8 cellular contexts compared by ENCODE assay signal in genomic region chr12:4030938-4031702, GRCh38.
DNase-seq lines count a peak whose midpoint lies in the region; ATAC-seq lines count a peak whose summit lies in the region.

No MANE protein-coding gene starts in this region.

- H3K9me3 ChIP-seq in naive thymus-derived CD4-positive, alpha-beta T cell (ENCODE audit: control insufficient read depth in 2 of 3, low read length in 3 of 3): no peaks in the 10 kb centered on the region

- no peaks in the 10 kb centered on the region for H3K9me3 Mint-ChIP-seq in naive thymus-derived CD4-positive, alpha-beta T cell

- H3K4me1 Mint-ChIP-seq in naive thymus-derived CD4-positive, alpha-beta T cell: peaks cover 22 to 54% (median 47%) of the 10 kb centered on the region in 7 donors

- no peaks in the 10 kb centered on the region for H3K36me3 ChIP-seq in naive thymus-derived CD4-positive, alpha-beta T cell (ENCODE audit: control insufficient read depth in 2 of 3, insufficient read depth in 3 of 3, low read length in 3 of 3)

- H3K4me3 ChIP-seq in naive thymus-derived CD4-positive, alpha-beta T cell (ENCODE audit: low read length): peak overlapping the region; percentile 50

- POLR2A ChIA-PET in naive thymus-derived CD4-positive, alpha-beta T cell (lab: Charles Lee): interaction anchor here (0.6 to 2.5 kb wide), 14 partner anchors 25 to 499 kb away, joined by 3 to 14 read pairs (median 4); partner anchors contain the start of gene CCND2

- intact Hi-C loops in naive thymus-derived CD4-positive, alpha-beta T cell (cut with micrococcal nuclease): loop anchor here in 1 of 2 donors (1.0 to 5.0 kb wide), 6 partner anchors 43 to 279 kb away; partner anchors contain the start of genes CRACR2A and PARP11

- H3K27me3 Mint-ChIP-seq in naive thymus-derived CD4-positive, alpha-beta T cell: peaks cover 0 to 33% (median 0%) of the 10 kb centered on the region in 5 donors

- H3K27me3 ChIP-seq in naive thymus-derived CD4-positive, alpha-beta T cell (ENCODE audit: control insufficient read depth in 2 of 2, insufficient read depth in 2 of 2, low read length in 2 of 2): no peaks in the 10 kb centered on the region

- H3K36me3 Mint-ChIP-seq in naive thymus-derived CD4-positive, alpha-beta T cell: peaks cover 0 to 1% (median 0%) of the 10 kb centered on the region in 5 donors

- H3K4me3 Mint-ChIP-seq in naive thymus-derived CD4-positive, alpha-beta T cell: peak overlapping the region; percentile 60 to 87 (median 84)

- CTCF ChIA-PET in naive thymus-derived CD4-positive, alpha-beta T cell (lab: Charles Lee): interaction anchor here (0.6 to 4.7 kb wide), 8 partner anchors 42 to 246 kb away, joined by 3 to 20 read pairs (median 4); no protein-coding TSS in a partner anchor

- H3K27ac Mint-ChIP-seq in naive thymus-derived CD4-positive, alpha-beta T cell: peak overlapping the region in 8 of 9 donors; percentile 60 to 92 (median 86)

- peak; percentile 90 for ATAC-seq in HG02610 (IDR thresholded peaks at IDR 0.05; ENCODE audit: unreplicated experiment)
- peak; percentile 95 for ATAC-seq in naive thymus-derived CD4-positive, alpha-beta T cell

- DNase-seq in Daoy (ENCODE audit: low read depth): peak; percentile 99
- peak; percentile 4 for DNase-seq in NOMO-1 treated with dmso at 0.1 percent for 144 hours (lab: John Stamatoyannopoulos, UW; ENCODE audit: unreplicated experiment)
- peak; percentile 65 for DNase-seq in activated T-helper 9 cell treated with anti-CD3 and anti-CD28 coated beads, Interleukin-2, amount 50 U/mL, for 16 hours (ENCODE audit: low read depth)
- DNase-seq in fibroblast of peridontal ligament (ENCODE audit: extremely low read depth): peak; percentile 98
- peak; percentile 62 to 83 (median 74) for DNase-seq in naive thymus-derived CD4-positive, alpha-beta T cell
- peak; percentile 41 for DNase-seq in stimulated activated CD8-positive, alpha-beta memory T cell treated with anti-CD3 and anti-CD28 coated beads, Interleukin-7, amount 100 ng/mL, for 24 hours (ENCODE audit: low read depth)
- DNase-seq in DMS153 treated with DMSO at 0.1 percent for 48 hours (lab: John Stamatoyannopoulos, UW; ENCODE audit: unreplicated experiment): no peak

- peaks cover 13 to 33% of the 10 kb centered on the region in 2 donors for H3K4me1 ChIP-seq in naive thymus-derived CD4-positive, alpha-beta T cell (ENCODE audit: control insufficient read depth in 2 of 2, insufficient read depth in 2 of 2, low read length in 2 of 2)

- peak overlapping the region; percentile 75 for H3K27ac ChIP-seq in naive thymus-derived CD4-positive, alpha-beta T cell (ENCODE audit: low read depth, low read length)
